ENCODE assay signal across 8 cellular contexts in genomic region chr10:71812016-71812912, GRCh38. TPM values are rescaled to one million over a fixed set of nuclear protein-coding genes. Genes with fewer than 3 reads are reported as not detected.
DNase-seq lines count a peak whose midpoint lies in the region; ATAC-seq and TF ChIP-seq lines count a peak whose summit lies in the region.

No MANE protein-coding gene starts in this region.

- H3K9me3 ChIP-seq in right cardiac atrium (ENCODE audit: control insufficient read depth, low read length) = no peaks in the 10 kb centered on the region
- H3K9me3 ChIP-seq in spleen = no peaks in the 10 kb centered on the region

- 43% methylated on average over 22 of the region's 22 CpGs for WGBS in right cardiac atrium
- 33 to 58% (median 50%) methylated on average over 11 to 22 of the region's 22 CpGs for WGBS in spleen, 5 donors

- intact Hi-C loops in right cardiac atrium (cut with DNase I) = loop anchor here (5.0 to 10.0 kb wide), 5 partner anchors 417 to 500 kb away; partner anchors contain the start of genes CDH23 (in 1 of the 4) and SLC29A3 (in 1 of the 4)
- intact Hi-C loops in spleen (cut with DNase I; ENCODE audit: low total_unique reads) = loop anchor here (10.0 kb wide), 2 partner anchors 427 to 497 kb away; partner anchors contain the start of gene SLC29A3

- no peak overlapping the region for H3K27ac Mint-ChIP-seq in activated naive CD8-positive, alpha-beta T cell treated with anti-CD3 and anti-CD28 coated beads, Interleukin-2, amount 50 U/mL, for 24 hours

- peaks cover 4% of the 10 kb centered on the region for H3K4me1 Mint-ChIP-seq in activated naive CD8-positive, alpha-beta T cell treated with anti-CD3 and anti-CD28 coated beads, Interleukin-2, amount 50 U/mL, for 24 hours

- H3K4me3 ChIP-seq in right cardiac atrium (ENCODE audit: low read length) (no peak overlapping the region), spleen (peak overlapping the region in 1 of 8 donors; percentile 4)

- TF ChIP-seq POLR2A in spleen (IDR thresholded peaks at IDR 0.05) = no peak

- peak; percentile 81 for TF ChIP-seq RAD21 in Ishikawa (IDR thresholded peaks at IDR 0.05; ENCODE audit: low read depth)

- peaks cover 10% of the 10 kb centered on the region for H3K36me3 Mint-ChIP-seq in activated naive CD8-positive, alpha-beta T cell treated with anti-CD3 and anti-CD28 coated beads, Interleukin-2, amount 50 U/mL, for 24 hours (ENCODE audit: low read depth)

- H3K27me3 ChIP-seq in right cardiac atrium (ENCODE audit: control insufficient read depth, insufficient read depth) = no peaks in the 10 kb centered on the region
- no peaks in the 10 kb centered on the region for H3K27me3 ChIP-seq in spleen (replicated peaks in 1 of 7)

- H3K27ac ChIP-seq in right cardiac atrium (ENCODE audit: low read length) (no peak overlapping the region), spleen (peak overlapping the region in 3 of 8 donors; percentile 7 to 92 (median 32))

- peak; percentile 12 for DNase-seq in SIG-M5 treated with dmso at 0.1 percent for 504 hours (lab: John Stamatoyannopoulos, UW; ENCODE audit: unreplicated experiment)
- no peak for DNase-seq in SIG-M5 (lab: John Stamatoyannopoulos, UW)
- peak; percentile 51 to 77 (median 67) for DNase-seq in T-helper 1 cell
- peak; percentile 87 for DNase-seq in activated naive CD8-positive, alpha-beta T cell treated with anti-CD3 and anti-CD28 coated beads, Interleukin-2, amount 50 U/mL, for 24 hours
- DNase-seq in right cardiac atrium = peak; percentile 71 to 90 (median 89)
- DNase-seq in spleen = peak; percentile 96

- peak; percentile 92 for ATAC-seq in activated naive CD8-positive, alpha-beta T cell treated with anti-CD3 and anti-CD28 coated beads, Interleukin-2, amount 50 U/mL, for 24 hours
- ATAC-seq in right cardiac atrium = peak; percentile 72 to 81
- ATAC-seq in GM18520 (IDR thresholded peaks at IDR 0.05; ENCODE audit: unreplicated experiment) = no peak

- H3K9me3 Mint-ChIP-seq in activated naive CD8-positive, alpha-beta T cell treated with anti-CD3 and anti-CD28 coated beads, Interleukin-2, amount 50 U/mL, for 24 hours = no peaks in the 10 kb centered on the region

- H3K4me3 Mint-ChIP-seq in activated naive CD8-positive, alpha-beta T cell treated with anti-CD3 and anti-CD28 coated beads, Interleukin-2, amount 50 U/mL, for 24 hours = no peak overlapping the region

- H3K27me3 Mint-ChIP-seq in activated naive CD8-positive, alpha-beta T cell treated with anti-CD3 and anti-CD28 coated beads, Interleukin-2, amount 50 U/mL, for 24 hours = no peaks in the 10 kb centered on the region

- H3K36me3 ChIP-seq in spleen = peaks cover 0 to 75% (median 24%) of the 10 kb centered on the region in 6 donors

- TF ChIP-seq CTCF in spleen (IDR thresholded peaks at IDR 0.05 in 8 of 11, conservative IDR thresholded peaks at IDR 0.05 in 3 of 11) = peak; percentile 93 to 98 (median 96)

- TF ChIP-seq EP300 in Ishikawa (IDR thresholded peaks at IDR 0.05; ENCODE audit: borderline replicate concordance) = peak; percentile 46; the same call in 1 of the 2 replicates

- H3K4me1 ChIP-seq in right cardiac atrium (ENCODE audit: control insufficient read depth, insufficient read depth, low read length) (peaks cover 2% of the 10 kb centered on the region), spleen (peaks cover 2 to 61% (median 41%) of the 10 kb centered on the region in 6 donors)

TF ChIP-seq in Ishikawa, 13 proteins besides CTCF, POLR2A, EP300 and RAD21:
- peak; percentile 62 for TF ChIP-seq TCF12 (IDR thresholded peaks at IDR 0.05; ENCODE audit: low read depth)
- peak; percentile 81 for TF ChIP-seq USF1 (IDR thresholded peaks at IDR 0.05)
- TF ChIP-seq TAF1 (IDR thresholded peaks at IDR 0.05; ENCODE audit: low read depth) = no peak
- TF ChIP-seq REST (IDR thresholded peaks at IDR 0.05; ENCODE audit: low read depth) = no peak
- TF ChIP-seq TEAD4 (IDR thresholded peaks at IDR 0.05) = 0 out of 2 replicates have a peak, but pooled peaks have one; percentile 39
- TF ChIP-seq CEBPB (IDR thresholded peaks at IDR 0.05) = 0 out of 2 replicates have a peak, but pooled peaks have one; percentile 18
- peak; percentile 79 for TF ChIP-seq MAX (IDR thresholded peaks at IDR 0.05)
- peak; percentile 99 for TF ChIP-seq NFIC (IDR thresholded peaks at IDR 0.05)
- TF ChIP-seq ZBTB7A (IDR thresholded peaks at IDR 0.05; ENCODE audit: low read depth) = peak; percentile 73; the same call in 1 of the 2 replicates

RNA-seq across cellular contexts. Expression of gene PSAP, which starts 38.8 kb away (rescaled TPM):
- total RNA-seq in right cardiac atrium (1,000 to 10,000 TPM; 1,345 to 1,678 (median 1,522) TPM), spleen (1,000 to 10,000 TPM; 1,269 to 1,826 (median 1,507) TPM)
- polyA plus RNA-seq in right cardiac atrium (897 TPM), spleen (100 to 1,000 TPM; 363 to 690 (median 437) TPM)

RNA-seq across cellular contexts. Expression of gene VSIR, which starts 38.9 kb away (rescaled TPM):
- total RNA-seq in right cardiac atrium (10 to 100 TPM; 29.3 to 55.1 (median 34.4) TPM), spleen (100 to 1,000 TPM; 202 to 512 (median 313) TPM)
- polyA plus RNA-seq in right cardiac atrium (36.8 TPM), spleen (10 to 100 TPM; 34.5 to 84.3 (median 50.4) TPM)
